8 cellular contexts compared by ENCODE assay signal in the genomic region with DNA sequence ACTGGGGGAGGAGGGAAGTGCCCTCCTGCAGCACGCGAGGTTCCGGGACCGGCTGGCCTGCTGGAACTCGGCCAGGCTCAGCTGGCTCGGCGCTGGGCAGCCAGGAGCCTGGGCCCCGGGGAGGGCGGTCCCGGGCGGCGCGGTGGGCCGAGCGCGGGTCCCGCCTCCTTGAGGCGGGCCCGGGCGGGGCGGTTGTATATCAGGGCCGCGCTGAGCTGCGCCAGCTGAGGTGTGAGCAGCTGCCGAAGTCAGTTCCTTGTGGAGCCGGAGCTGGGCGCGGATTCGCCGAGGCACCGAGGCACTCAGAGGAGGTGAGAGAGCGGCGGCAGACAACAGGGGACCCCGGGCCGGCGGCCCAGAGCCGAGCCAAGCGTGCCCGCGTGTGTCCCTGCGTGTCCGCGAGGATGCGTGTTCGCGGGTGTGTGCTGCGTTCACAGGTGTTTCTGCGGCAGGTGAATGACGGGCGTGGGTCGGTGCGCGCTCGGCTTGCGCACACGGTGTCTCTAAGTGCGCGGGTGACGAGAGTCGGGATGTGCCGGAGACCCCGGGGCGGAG. TPM values are rescaled to one million over a fixed set of nuclear protein-coding genes. Genes with fewer than 3 reads are reported as not detected.
DNase-seq lines count a peak whose midpoint lies in the region; TF ChIP-seq lines count a peak whose summit lies in the region.

A gene (plus strand): TSS at position 227 of the 555 bp plus-strand sequence. CDS start 5,388 bp downstream, outside the sequence.

- H3K36me3 Mint-ChIP-seq in activated naive CD8-positive, alpha-beta T cell treated with anti-CD3 and anti-CD28 coated beads for 36 hours: peaks cover 3% of the 10 kb centered on the region

- WGBS in ovary, 3 donors: 0% methylated on average over 10 to 63 of the region's 63 CpGs
- 0% methylated on average over 32 of the region's 63 CpGs; no CpG with 5 or more reads in 1 of the 2 donors for WGBS in thyroid gland, 2 donors

- TF ChIP-seq CTCF in HEK293 (tag by site-specific recombination; IDR thresholded peaks at IDR 0.05): 0 out of 2 replicates have a peak, but pooled peaks have one; percentile 7
- TF ChIP-seq CTCF in ovary (IDR thresholded peaks at IDR 0.05): peak; percentile 9 to 50 (median 25)
- peak in 1 of 6 experiments; percentile 25 for TF ChIP-seq CTCF in thyroid gland (IDR thresholded peaks at IDR 0.05)

- H3K9me3 Mint-ChIP-seq in activated naive CD8-positive, alpha-beta T cell treated with anti-CD3 and anti-CD28 coated beads for 36 hours: no peaks in the 10 kb centered on the region

- TF ChIP-seq POLR2A in ovary (IDR thresholded peaks at IDR 0.05) (peak; percentile 98), thyroid gland (IDR thresholded peaks at IDR 0.05) (peak; percentile 99 to 100)

- peaks cover 19% of the 10 kb centered on the region for H3K4me1 ChIP-seq in HEK293 (ENCODE audit: control insufficient read depth, insufficient read depth, low read length)
- peaks cover 14% of the 10 kb centered on the region for H3K4me1 ChIP-seq in ovary (ENCODE audit: insufficient read depth)
- H3K4me1 ChIP-seq in thyroid gland: peaks cover 37 to 44% of the 10 kb centered on the region in 2 donors

- no peaks in the 10 kb centered on the region for H3K27me3 ChIP-seq in ovary
- no peaks in the 10 kb centered on the region for H3K27me3 ChIP-seq in thyroid gland

- POLR2A ChIA-PET in HEK293 (lab: Yijun Ruan, JAX): interaction anchor here (0.5 to 5.6 kb wide), 36 partner anchors 9 to 551 kb away, joined by 3 to 143 read pairs (median 4); a partner anchor contains a TSS

- no peak for TF ChIP-seq EP300 in ovary (IDR thresholded peaks at IDR 0.05)

- H3K4me3 Mint-ChIP-seq in activated naive CD8-positive, alpha-beta T cell treated with anti-CD3 and anti-CD28 coated beads for 36 hours: peak within 1 kb of the TSS; percentile 99

- H3K4me3 ChIP-seq in HEK293 (ENCODE audit: low read depth, low read length) (peak within 1 kb of the TSS; percentile 76), ovary (peak within 1 kb of the TSS; percentile 95), thyroid gland (replicated peaks in 1 of 3) (peak within 1 kb of the TSS; percentile 90 to 95 (median 91))

- H3K9me3 ChIP-seq in HEK293 (ENCODE audit: control insufficient read depth, insufficient read depth, low read depth, low read length) (no peaks in the 10 kb centered on the region), ovary (no peaks in the 10 kb centered on the region), thyroid gland (no peaks in the 10 kb centered on the region)

- H3K27ac ChIP-seq in HEK293 (ENCODE audit: extremely low read depth, low read depth, low read length) (peak within 1 kb of the TSS; percentile 89), ovary (peak within 1 kb of the TSS; percentile 94 to 99), thyroid gland (peak within 1 kb of the TSS; percentile 99)

- CTCF ChIA-PET in HEK293 (lab: Yijun Ruan, JAX): interaction anchor here (0.5 to 8.5 kb wide), 11 partner anchors 9 to 340 kb away, joined by 3 to 47 read pairs (median 4); no protein-coding TSS in a partner anchor

- H3K27ac Mint-ChIP-seq in activated naive CD8-positive, alpha-beta T cell treated with anti-CD3 and anti-CD28 coated beads for 36 hours: peak within 1 kb of the TSS; percentile 74

- H3K27me3 Mint-ChIP-seq in activated naive CD8-positive, alpha-beta T cell treated with anti-CD3 and anti-CD28 coated beads for 36 hours: peaks cover 11% of the 10 kb centered on the region

- H3K4me1 Mint-ChIP-seq in activated naive CD8-positive, alpha-beta T cell treated with anti-CD3 and anti-CD28 coated beads for 36 hours: peaks cover 50% of the 10 kb centered on the region

- intact Hi-C loops in head of caudate nucleus (cut with DNase I) (loop anchor here (5.0 kb wide), 1 partner anchor 79 kb away; no protein-coding TSS in a partner anchor), ovary (cut with DNase I) (loop anchor here in 3 of 4 donors (2.0 to 5.0 kb wide), 3 partner anchors 36 to 54 kb away; no protein-coding TSS in a partner anchor), thyroid gland (cut with DNase I) (loop anchor here (5.0 kb wide), 1 partner anchor 51 kb away; no protein-coding TSS in a partner anchor)

- H3K36me3 ChIP-seq in HEK293 (ENCODE audit: control insufficient read depth in 2 of 2, insufficient read depth in 1 of 2, low read length in 2 of 2) (peaks cover 0 to 25% of the 10 kb centered on the region in 2 experiments; a peak in 1 of 3 replicates), ovary (no peaks in the 10 kb centered on the region), thyroid gland (peaks cover 0 to 1% of the 10 kb centered on the region in 2 donors)

- DNase-seq in EL: peak; percentile 94
- peak; percentile 52 for DNase-seq in NCI-H1048 (lab: John Stamatoyannopoulos, UW)
- DNase-seq in SKM-1 treated with dmso at 0.1 percent for 144 hours (lab: John Stamatoyannopoulos, UW; ENCODE audit: unreplicated experiment): peak; percentile 82
- DNase-seq in activated naive CD8-positive, alpha-beta T cell treated with anti-CD3 and anti-CD28 coated beads for 36 hours: peak; percentile 84
- DNase-seq in head of caudate nucleus: peak; percentile 56 to 93 (median 83)
- peak; percentile 91 to 95 (median 93) for DNase-seq in ovary
- DNase-seq in thyroid gland: peak; percentile 96 to 97

TF ChIP-seq in HEK293, 187 proteins besides CTCF, POLR2A, EP300 and RAD21 (continues in another document):
- TF ChIP-seq ZFHX2 (tag by site-specific recombination; conservative IDR thresholded peaks at IDR 0.05) (no peak; the same call in 1 of the 2 replicates), HOXA7 (CRISPR knock-in tag; IDR thresholded peaks at IDR 0.05; ENCODE audit: borderline replicate concordance) (no peak), ZSCAN30 (tag by site-specific recombination; IDR thresholded peaks at IDR 0.05) (peak; percentile 97), ZNF670 (tag by site-specific recombination; IDR thresholded peaks at IDR 0.05; ENCODE audit: low read depth) (no peak), WT1 (tag by site-specific recombination; IDR thresholded peaks at IDR 0.05) (no peak), SETDB1 (IDR thresholded peaks at IDR 0.05; ENCODE audit: insufficient read length, low read length) (no peak), SCRT1 (tag by site-specific recombination; IDR thresholded peaks at IDR 0.05; ENCODE audit: borderline replicate concordance) (no peak), GLI2 (tag by site-specific recombination; IDR thresholded peaks at IDR 0.05; ENCODE audit: borderline replicate concordance, low read depth) (no peak), ZNF169 (tag by site-specific recombination; IDR thresholded peaks at IDR 0.05) (peak; percentile 74), ZNF211 (tag by site-specific recombination; IDR thresholded peaks at IDR 0.05; ENCODE audit: low read depth) (no peak), ZNF555 (tag by site-specific recombination; conservative IDR thresholded peaks at IDR 0.05) (no peak), ZNF423 (tag by site-specific recombination; IDR thresholded peaks at IDR 0.05) (no peak), ZNF792 (tag by site-specific recombination; IDR thresholded peaks at IDR 0.05) (no peak), ZNF366 (tag by site-specific recombination; conservative IDR thresholded peaks at IDR 0.05) (0 out of 2 replicates have a peak, but pooled peaks have one; percentile 35)
- TF ChIP-seq, protein P1, sequence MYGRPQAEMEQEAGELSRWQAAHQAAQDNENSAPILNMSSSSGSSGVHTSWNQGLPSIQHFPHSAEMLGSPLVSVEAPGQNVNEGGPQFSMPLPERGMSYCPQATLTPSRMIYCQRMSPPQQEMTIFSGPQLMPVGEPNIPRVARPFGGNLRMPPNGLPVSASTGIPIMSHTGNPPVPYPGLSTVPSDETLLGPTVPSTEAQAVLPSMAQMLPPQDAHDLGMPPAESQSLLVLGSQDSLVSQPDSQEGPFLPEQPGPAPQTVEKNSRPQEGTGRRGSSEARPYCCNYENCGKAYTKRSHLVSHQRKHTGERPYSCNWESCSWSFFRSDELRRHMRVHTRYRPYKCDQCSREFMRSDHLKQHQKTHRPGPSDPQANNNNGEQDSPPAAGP (tag by site-specific recombination; IDR thresholded peaks at IDR 0.05): peak; percentile 66; the same call in 1 of the 2 replicates
- TF ChIP-seq, protein P2, sequence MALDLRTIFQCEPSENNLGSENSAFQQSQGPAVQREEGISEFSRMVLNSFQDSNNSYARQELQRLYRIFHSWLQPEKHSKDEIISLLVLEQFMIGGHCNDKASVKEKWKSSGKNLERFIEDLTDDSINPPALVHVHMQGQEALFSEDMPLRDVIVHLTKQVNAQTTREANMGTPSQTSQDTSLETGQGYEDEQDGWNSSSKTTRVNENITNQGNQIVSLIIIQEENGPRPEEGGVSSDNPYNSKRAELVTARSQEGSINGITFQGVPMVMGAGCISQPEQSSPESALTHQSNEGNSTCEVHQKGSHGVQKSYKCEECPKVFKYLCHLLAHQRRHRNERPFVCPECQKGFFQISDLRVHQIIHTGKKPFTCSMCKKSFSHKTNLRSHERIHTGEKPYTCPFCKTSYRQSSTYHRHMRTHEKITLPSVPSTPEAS (tag by site-specific recombination; IDR thresholded peaks at IDR 0.05): peak; percentile 51
- TF ChIP-seq, protein P3, sequence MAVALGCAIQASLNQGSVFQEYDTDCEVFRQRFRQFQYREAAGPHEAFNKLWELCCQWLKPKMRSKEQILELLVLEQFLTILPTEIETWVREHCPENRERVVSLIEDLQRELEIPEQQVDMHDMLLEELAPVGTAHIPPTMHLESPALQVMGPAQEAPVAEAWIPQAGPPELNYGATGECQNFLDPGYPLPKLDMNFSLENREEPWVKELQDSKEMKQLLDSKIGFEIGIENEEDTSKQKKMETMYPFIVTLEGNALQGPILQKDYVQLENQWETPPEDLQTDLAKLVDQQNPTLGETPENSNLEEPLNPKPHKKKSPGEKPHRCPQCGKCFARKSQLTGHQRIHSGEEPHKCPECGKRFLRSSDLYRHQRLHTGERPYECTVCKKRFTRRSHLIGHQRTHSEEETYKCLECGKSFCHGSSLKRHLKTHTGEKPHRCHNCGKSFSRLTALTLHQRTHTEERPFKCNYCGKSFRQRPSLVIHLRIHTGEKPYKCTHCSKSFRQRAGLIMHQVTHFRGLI (tag by site-specific recombination; IDR thresholded peaks at IDR 0.05): peak; percentile 52; the same call in 1 of the 2 replicates
- TF ChIP-seq, protein P4, sequence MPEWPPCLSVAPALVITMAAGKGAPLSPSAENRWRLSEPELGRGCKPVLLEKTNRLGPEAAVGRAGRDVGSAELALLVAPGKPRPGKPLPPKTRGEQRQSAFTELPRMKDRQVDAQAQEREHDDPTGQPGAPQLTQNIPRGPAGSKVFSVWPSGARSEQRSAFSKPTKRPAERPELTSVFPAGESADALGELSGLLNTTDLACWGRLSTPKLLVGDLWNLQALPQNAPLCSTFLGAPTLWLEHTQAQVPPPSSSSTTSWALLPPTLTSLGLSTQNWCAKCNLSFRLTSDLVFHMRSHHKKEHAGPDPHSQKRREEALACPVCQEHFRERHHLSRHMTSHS (tag by site-specific recombination; IDR thresholded peaks at IDR 0.05): no peak

RNA-seq across cellular contexts. Expression of the gene that starts here (rescaled TPM):
- 10 to 100 TPM; 12.6 to 13.0 TPM for total RNA-seq in activated naive CD8-positive, alpha-beta T cell treated with anti-CD3 and anti-CD28 coated beads for 36 hours
- total RNA-seq in ovary: 100 to 1,000 TPM in 6 of 7 donors, 10 to 100 TPM in 1; 82.1 to 305 (median 129) TPM
- polyA plus RNA-seq in ovary: 100 to 1,000 TPM; 134 to 142 TPM
- total RNA-seq in thyroid gland: 10 to 100 TPM; 41.0 to 64.5 (median 61.8) TPM

Comparison
In these comparisons a context has a peak if more than half of its experiments do, and no peak if none do; other contexts are left out.
1. Peak in every context shown above with its lines: DNase-seq, H3K4me3 ChIP-seq and H3K27ac ChIP-seq.